ENCODE assay signal across 9 cellular contexts in genomic region chr5:38994329-38994927, GRCh38.
DNase-seq lines count a peak whose midpoint lies in the region; ATAC-seq and TF ChIP-seq lines count a peak whose summit lies in the region.
"Had no signal": no experiment of that assay in that cellular context is flagged by ENCODE, and none has a peak within 500 bp of the region (broad histone marks: within the 10 kb centered on the region; RNA-seq: fewer than 3 reads in every experiment).

No MANE protein-coding gene starts in this region.

- TF ChIP-seq CTCF in liver (IDR thresholded peaks at IDR 0.05; ENCODE audit: low read depth, low read length, missing input control): peak; percentile 59

- 34% methylated on average over 5 of the region's 5 CpGs for WGBS in liver

- H3K4me1 ChIP-seq in liver (ENCODE audit: control insufficient read depth in 4 of 4, insufficient read depth in 4 of 4, low read length in 3 of 4): no peaks in the 10 kb centered on the region

- H3K36me3 ChIP-seq in liver (ENCODE audit: control insufficient read depth in 4 of 4, insufficient read depth in 3 of 4, low read depth in 1 of 4, low read length in 3 of 4): peaks cover 0 to 6% (median 2%) of the 10 kb centered on the region in 4 donors

- no peak overlapping the region for H3K4me3 ChIP-seq in liver (ENCODE audit: low read depth in 1 of 3, low read length in 3 of 3)

- no peaks in the 10 kb centered on the region for H3K27me3 Mint-ChIP-seq in activated CD4-positive, alpha-beta T cell treated with anti-CD3 and anti-CD28 coated beads, Interleukin-2, amount 10 ng/mL, durations not matched to agents 24 days and 14 days
- H3K27me3 Mint-ChIP-seq: activated naive CD4-positive, alpha-beta T cell treated with anti-CD3 and anti-CD28 coated beads, Interleukin-2, amount 50 U/mL, for 24 hours had no signal

- intact Hi-C loops in activated CD4-positive, alpha-beta T cell treated with anti-CD3 and anti-CD28 coated beads, Interleukin-2, amount 10 ng/mL, durations not matched to agents 24 days and 14 days (cut with micrococcal nuclease): loop anchor here (1.0 to 10.0 kb wide), 3 partner anchors 86 to 288 kb away; partner anchors contain the start of gene FYB1

- DNase-seq in activated CD4-positive, alpha-beta T cell treated with anti-CD3 and anti-CD28 coated beads, Interleukin-2, amount 10 ng/mL, durations not matched to agents 24 days and 14 days: peak; percentile 75
- no peak for DNase-seq in activated CD4-positive, alpha-beta T cell treated with anti-CD3 and anti-CD28 coated beads, Interleukin-2, amount 50 U/mL, for 1 hour
- DNase-seq in NOMO-1 treated with dmso at 0.1 percent for 144 hours (lab: John Stamatoyannopoulos, UW; ENCODE audit: unreplicated experiment) (peak; percentile 49), dedifferentiated amniotic fluid mesenchymal stem cell (ENCODE audit: extremely low spot score) (peak; percentile 66), NCI-H128 (lab: John Stamatoyannopoulos, UW; ENCODE audit: unreplicated experiment) (no peak), NCI-H1436 (lab: John Stamatoyannopoulos, UW) (no peak)

- H3K4me3 Mint-ChIP-seq in activated CD4-positive, alpha-beta T cell treated with anti-CD3 and anti-CD28 coated beads, Interleukin-2, amount 10 ng/mL, durations not matched to agents 24 days and 14 days: no peak overlapping the region
- H3K4me3 Mint-ChIP-seq: activated naive CD4-positive, alpha-beta T cell treated with anti-CD3 and anti-CD28 coated beads, Interleukin-2, amount 50 U/mL, for 24 hours had no signal

- H3K27ac Mint-ChIP-seq in activated CD4-positive, alpha-beta T cell treated with anti-CD3 and anti-CD28 coated beads, Interleukin-2, amount 10 ng/mL, durations not matched to agents 24 days and 14 days: no peak overlapping the region
- H3K27ac Mint-ChIP-seq: activated naive CD4-positive, alpha-beta T cell treated with anti-CD3 and anti-CD28 coated beads, Interleukin-2, amount 50 U/mL, for 24 hours had no signal

- TF ChIP-seq RAD21 in liver (IDR thresholded peaks at IDR 0.05): peak; percentile 82 to 83

- peaks cover 11% of the 10 kb centered on the region for H3K9me3 Mint-ChIP-seq in activated CD4-positive, alpha-beta T cell treated with anti-CD3 and anti-CD28 coated beads, Interleukin-2, amount 10 ng/mL, durations not matched to agents 24 days and 14 days
- H3K9me3 Mint-ChIP-seq: activated naive CD4-positive, alpha-beta T cell treated with anti-CD3 and anti-CD28 coated beads, Interleukin-2, amount 50 U/mL, for 24 hours had no signal

- peak; percentile 60 for ATAC-seq in HG02884 (IDR thresholded peaks at IDR 0.05; ENCODE audit: unreplicated experiment)

- H3K27me3 ChIP-seq in liver (ENCODE audit: control insufficient read depth in 4 of 4, insufficient read depth in 4 of 4, low read length in 3 of 4): no peaks in the 10 kb centered on the region

- H3K36me3 Mint-ChIP-seq in activated CD4-positive, alpha-beta T cell treated with anti-CD3 and anti-CD28 coated beads, Interleukin-2, amount 10 ng/mL, durations not matched to agents 24 days and 14 days (ENCODE audit: low read depth): peaks cover 48% of the 10 kb centered on the region

- H3K9me3 ChIP-seq in liver (ENCODE audit: control insufficient read depth in 4 of 4, low read length in 3 of 4): no peaks in the 10 kb centered on the region

- no peak overlapping the region for H3K9ac ChIP-seq in liver (ENCODE audit: low read depth in 1 of 2, low read length in 2 of 2)

- H3K27ac ChIP-seq in liver (ENCODE audit: low read depth in 1 of 2, low read length in 2 of 2): no peak overlapping the region

- peaks cover 9% of the 10 kb centered on the region for H3K4me1 Mint-ChIP-seq in activated CD4-positive, alpha-beta T cell treated with anti-CD3 and anti-CD28 coated beads, Interleukin-2, amount 10 ng/mL, durations not matched to agents 24 days and 14 days

TF ChIP-seq in liver, 16 proteins besides CTCF, POLR2A, EP300 and RAD21:
- TF ChIP-seq FOXA1 (IDR thresholded peaks at IDR 0.05) (no peak), FOXA2 (IDR thresholded peaks at IDR 0.05) (no peak), HNF4G (IDR thresholded peaks at IDR 0.05) (no peak), MAX (IDR thresholded peaks at IDR 0.05) (no peak), ATF3 (IDR thresholded peaks at IDR 0.05) (no peak), RXRA (IDR thresholded peaks at IDR 0.05) (no peak), REST (IDR thresholded peaks at IDR 0.05) (no peak), EGR1 (IDR thresholded peaks at IDR 0.05; ENCODE audit: low read depth in 2 of 2) (no peak), TAF1 (conservative IDR thresholded peaks at IDR 0.05) (no peak), GABPA (IDR thresholded peaks at IDR 0.05 in 1 of 2, conservative IDR thresholded peaks at IDR 0.05 in 1 of 2) (no peak), SP1 (IDR thresholded peaks at IDR 0.05) (no peak), JUND (IDR thresholded peaks at IDR 0.05) (no peak), ZBTB33 (IDR thresholded peaks at IDR 0.05) (no peak), YY1 (IDR thresholded peaks at IDR 0.05) (no peak), NR2F2 (IDR thresholded peaks at IDR 0.05) (no peak)
TF ChIP-seq in liver: peak in this region for 0.

Comparison
In these comparisons a context has a peak if more than half of its experiments do, and no peak if none do; other contexts are left out.
1. DNase-seq: peak in activated CD4-positive, alpha-beta T cell treated with anti-CD3 and anti-CD28 coated beads, Interleukin-2, amount 10 ng/mL, durations not matched to agents 24 days and 14 days (single experiment), NOMO-1 treated with dmso at 0.1 percent for 144 hours (single experiment) and dedifferentiated amniotic fluid mesenchymal stem cell (single experiment); none in activated CD4-positive, alpha-beta T cell treated with anti-CD3 and anti-CD28 coated beads, Interleukin-2, amount 50 U/mL, for 1 hour (single experiment), NCI-H128 (single experiment) and NCI-H1436 (single experiment).